In the genomic region with DNA sequence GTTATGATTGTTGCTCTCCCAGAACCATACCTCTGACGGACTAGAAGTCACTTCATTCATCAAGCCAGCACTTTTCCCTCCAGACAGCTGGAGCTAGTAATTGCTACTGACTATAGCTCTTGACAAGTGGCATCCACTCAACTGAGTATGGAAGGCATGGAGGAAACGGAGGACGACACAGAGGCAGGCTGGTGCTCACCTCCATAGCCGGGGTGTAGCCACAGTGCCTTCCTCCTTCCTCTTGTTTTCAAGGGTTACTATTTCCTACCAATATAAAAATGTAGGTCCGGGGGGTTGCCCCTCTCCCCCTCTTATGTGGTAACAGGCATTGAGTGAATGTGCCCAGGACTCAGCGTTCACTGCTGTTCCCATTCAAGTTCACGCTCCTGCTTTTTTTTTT, we compare ENCODE assay signal across 30 cellular contexts. TPM values are rescaled to one million over a fixed set of nuclear protein-coding genes. Genes with fewer than 3 reads are reported as not detected.
"Had no signal": no experiment of that assay in that cellular context is flagged by ENCODE, and none has a peak within 500 bp of the region (broad histone marks: within the 10 kb centered on the region; RNA-seq: fewer than 3 reads in every experiment).

No MANE protein-coding gene starts in this region.

- H3K4me1 ChIP-seq: adrenal gland, body of pancreas, foreskin keratinocyte, gastrocnemius medialis, heart left ventricle had no signal

- H3K27me3 ChIP-seq: adrenal gland, body of pancreas had no signal

- H3K9me3 ChIP-seq: adrenal gland, body of pancreas, gastrocnemius medialis, heart left ventricle had no signal

- H3K27ac ChIP-seq: adrenal gland, body of pancreas, coronary artery, dorsolateral prefrontal cortex, foreskin keratinocyte, gastrocnemius medialis, heart left ventricle, WERI-Rb-1 had no signal

- H3K36me3 ChIP-seq: adrenal gland, gastrocnemius medialis, heart left ventricle, WERI-Rb-1 had no signal

- H3K4me3 ChIP-seq: adrenal gland, body of pancreas, coronary artery, dorsolateral prefrontal cortex, gastrocnemius medialis, heart left ventricle had no signal

- DNase-seq: activated B cell treated with CpG ODN at 0.5 μM for 24 hours; activated CD4-positive, alpha-beta T cell treated with anti-CD3 and anti-CD28 coated beads for 48 hours; activated CD4-positive, alpha-beta T cell treated with anti-CD3 and anti-CD28 coated beads, Interleukin-2, amount 50 U/mL, for 1 hour; activated CD4-positive, alpha-beta T cell treated with anti-CD3 and anti-CD28 coated beads, Interleukin-2, amount 50 U/mL, for 48 hours; activated CD8-positive, alpha-beta T cell treated with anti-CD3 and anti-CD28 coated beads for 36 hours; activated effector memory CD4-positive, alpha-beta T cell treated with anti-CD3 and anti-CD28 coated beads, Interleukin-2, amount 50 U/mL, for 16 hours; activated naive CD4-positive, alpha-beta T cell treated with anti-CD3 and anti-CD28 coated beads for 36 hours; activated naive CD8-positive, alpha-beta T cell treated with anti-CD3 and anti-CD28 coated beads for 36 hours; activated naive CD8-positive, alpha-beta T cell treated with anti-CD3 and anti-CD28 coated beads, Interleukin-2, amount 50 U/mL, for 24 hours; activated T-cell treated with anti-CD3 and anti-CD28 coated beads, Interleukin-2, amount 50 U/mL, for 1 hour; activated T-cell treated with anti-CD3 and anti-CD28 coated beads, Interleukin-2, amount 50 U/mL, for 48 hours; adrenal gland; amygdala; aorta; body of pancreas; caudate nucleus; cerebellar nuclear complex; dorsolateral prefrontal cortex; effector memory CD4-positive, alpha-beta T cell; endodermal cell; foreskin keratinocyte; gastrocnemius medialis; glutamatergic neuron; T-helper 1 cell; T-helper 17 cell; T1000; WERI-Rb-1 had no signal

- ATAC-seq: activated CD4-positive, CD25-positive, alpha-beta regulatory T cell treated with anti-CD3 and anti-CD28 coated beads, Interleukin-2, amount 50 U/mL, for 24 hours; activated CD8-positive, alpha-beta T cell treated with anti-CD3 and anti-CD28 coated beads for 36 hours; activated naive CD8-positive, alpha-beta T cell treated with anti-CD3 and anti-CD28 coated beads, Interleukin-2, amount 50 U/mL, for 24 hours; body of pancreas; foreskin keratinocyte; gastrocnemius medialis; heart left ventricle; T-helper 17 cell had no signal

RNA-seq across cellular contexts. Expression of gene FOXC1, which starts 23.5 kb away (rescaled TPM):
- total RNA-seq: activated naive CD4-positive, alpha-beta T cell treated with anti-CD3 and anti-CD28 coated beads for 36 hours; activated naive CD8-positive, alpha-beta T cell treated with anti-CD3 and anti-CD28 coated beads for 36 hours had no signal
